ENCODE assay signal across 1 cellular context in genomic region chr15:88891540-88892254, GRCh38.
TF ChIP-seq lines count a peak whose summit lies in the region.

No MANE protein-coding gene starts in this region.

TF ChIP-seq in K562, 482 proteins besides CTCF, POLR2A, EP300 and RAD21 (continued from another document):
- TF ChIP-seq MBD1 (CRISPR knock-in tag; IDR thresholded peaks at IDR 0.05) (no peak), MAFG (tag; conservative IDR thresholded peaks at IDR 0.05) (peak; percentile 22; the same call in 1 of the 2 replicates), RBM25 (IDR thresholded peaks at IDR 0.05; ENCODE audit: low read depth, low read length, severe bottlenecking) (peak; percentile 69), IFI16 (CRISPR knock-in tag; IDR thresholded peaks at IDR 0.05) (no peak), ZNF316 (IDR thresholded peaks at IDR 0.05) (peak; percentile 72), KDM1A (IDR thresholded peaks at IDR 0.05) (peak in 1 of 2 experiments; percentile 24; a peak in 1 of 4 replicates), NFIC (IDR thresholded peaks at IDR 0.05) (peak; percentile 89), SMAD1 (IDR thresholded peaks at IDR 0.05; ENCODE audit: low read depth, low read length, partially characterized antibody) (no peak), ESRRA (IDR thresholded peaks at IDR 0.05; ENCODE audit: borderline replicate concordance, low read depth) (0 out of 2 replicates have a peak, but pooled peaks have one; percentile 42), NELFE (IDR thresholded peaks at IDR 0.05; ENCODE audit: insufficient read depth, insufficient read length) (no peak), CHD2 (IDR thresholded peaks at IDR 0.05; ENCODE audit: low read depth, low read length) (no peak), MAZ (CRISPR knock-in tag; conservative IDR thresholded peaks at IDR 0.05 in 1 of 2, IDR thresholded peaks at IDR 0.05 in 1 of 2) (no peak), BCOR (IDR thresholded peaks at IDR 0.05) (peak; percentile 82), NFIX (CRISPR knock-in tag; IDR thresholded peaks at IDR 0.05; ENCODE audit: low read depth) (peak; percentile 31; the same call in 1 of the 2 replicates), C11orf30 (IDR thresholded peaks at IDR 0.05; ENCODE audit: low read depth) (peak; percentile 58), MAFF (IDR thresholded peaks at IDR 0.05; ENCODE audit: low read length) (0 out of 2 replicates have a peak, but pooled peaks have one; percentile 22)
- TF ChIP-seq, protein P1, sequence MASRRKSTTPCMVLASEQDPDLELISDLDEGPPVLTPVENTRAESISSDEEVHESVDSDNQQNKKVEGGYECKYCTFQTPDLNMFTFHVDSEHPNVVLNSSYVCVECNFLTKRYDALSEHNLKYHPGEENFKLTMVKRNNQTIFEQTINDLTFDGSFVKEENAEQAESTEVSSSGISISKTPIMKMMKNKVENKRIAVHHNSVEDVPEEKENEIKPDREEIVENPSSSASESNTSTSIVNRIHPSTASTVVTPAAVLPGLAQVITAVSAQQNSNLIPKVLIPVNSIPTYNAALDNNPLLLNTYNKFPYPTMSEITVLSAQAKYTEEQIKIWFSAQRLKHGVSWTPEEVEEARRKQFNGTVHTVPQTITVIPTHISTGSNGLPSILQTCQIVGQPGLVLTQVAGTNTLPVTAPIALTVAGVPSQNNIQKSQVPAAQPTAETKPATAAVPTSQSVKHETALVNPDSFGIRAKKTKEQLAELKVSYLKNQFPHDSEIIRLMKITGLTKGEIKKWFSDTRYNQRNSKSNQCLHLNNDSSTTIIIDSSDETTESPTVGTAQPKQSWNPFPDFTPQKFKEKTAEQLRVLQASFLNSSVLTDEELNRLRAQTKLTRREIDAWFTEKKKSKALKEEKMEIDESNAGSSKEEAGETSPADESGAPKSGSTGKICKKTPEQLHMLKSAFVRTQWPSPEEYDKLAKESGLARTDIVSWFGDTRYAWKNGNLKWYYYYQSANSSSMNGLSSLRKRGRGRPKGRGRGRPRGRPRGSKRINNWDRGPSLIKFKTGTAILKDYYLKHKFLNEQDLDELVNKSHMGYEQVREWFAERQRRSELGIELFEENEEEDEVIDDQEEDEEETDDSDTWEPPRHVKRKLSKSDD (conservative IDR thresholded peaks at IDR 0.05; ENCODE audit: low read length) = no peak
- TF ChIP-seq, protein P2, sequence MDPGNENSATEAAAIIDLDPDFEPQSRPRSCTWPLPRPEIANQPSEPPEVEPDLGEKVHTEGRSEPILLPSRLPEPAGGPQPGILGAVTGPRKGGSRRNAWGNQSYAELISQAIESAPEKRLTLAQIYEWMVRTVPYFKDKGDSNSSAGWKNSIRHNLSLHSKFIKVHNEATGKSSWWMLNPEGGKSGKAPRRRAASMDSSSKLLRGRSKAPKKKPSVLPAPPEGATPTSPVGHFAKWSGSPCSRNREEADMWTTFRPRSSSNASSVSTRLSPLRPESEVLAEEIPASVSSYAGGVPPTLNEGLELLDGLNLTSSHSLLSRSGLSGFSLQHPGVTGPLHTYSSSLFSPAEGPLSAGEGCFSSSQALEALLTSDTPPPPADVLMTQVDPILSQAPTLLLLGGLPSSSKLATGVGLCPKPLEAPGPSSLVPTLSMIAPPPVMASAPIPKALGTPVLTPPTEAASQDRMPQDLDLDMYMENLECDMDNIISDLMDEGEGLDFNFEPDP (CRISPR knock-in tag; IDR thresholded peaks at IDR 0.05) = no peak
- TF ChIP-seq, protein P3, sequence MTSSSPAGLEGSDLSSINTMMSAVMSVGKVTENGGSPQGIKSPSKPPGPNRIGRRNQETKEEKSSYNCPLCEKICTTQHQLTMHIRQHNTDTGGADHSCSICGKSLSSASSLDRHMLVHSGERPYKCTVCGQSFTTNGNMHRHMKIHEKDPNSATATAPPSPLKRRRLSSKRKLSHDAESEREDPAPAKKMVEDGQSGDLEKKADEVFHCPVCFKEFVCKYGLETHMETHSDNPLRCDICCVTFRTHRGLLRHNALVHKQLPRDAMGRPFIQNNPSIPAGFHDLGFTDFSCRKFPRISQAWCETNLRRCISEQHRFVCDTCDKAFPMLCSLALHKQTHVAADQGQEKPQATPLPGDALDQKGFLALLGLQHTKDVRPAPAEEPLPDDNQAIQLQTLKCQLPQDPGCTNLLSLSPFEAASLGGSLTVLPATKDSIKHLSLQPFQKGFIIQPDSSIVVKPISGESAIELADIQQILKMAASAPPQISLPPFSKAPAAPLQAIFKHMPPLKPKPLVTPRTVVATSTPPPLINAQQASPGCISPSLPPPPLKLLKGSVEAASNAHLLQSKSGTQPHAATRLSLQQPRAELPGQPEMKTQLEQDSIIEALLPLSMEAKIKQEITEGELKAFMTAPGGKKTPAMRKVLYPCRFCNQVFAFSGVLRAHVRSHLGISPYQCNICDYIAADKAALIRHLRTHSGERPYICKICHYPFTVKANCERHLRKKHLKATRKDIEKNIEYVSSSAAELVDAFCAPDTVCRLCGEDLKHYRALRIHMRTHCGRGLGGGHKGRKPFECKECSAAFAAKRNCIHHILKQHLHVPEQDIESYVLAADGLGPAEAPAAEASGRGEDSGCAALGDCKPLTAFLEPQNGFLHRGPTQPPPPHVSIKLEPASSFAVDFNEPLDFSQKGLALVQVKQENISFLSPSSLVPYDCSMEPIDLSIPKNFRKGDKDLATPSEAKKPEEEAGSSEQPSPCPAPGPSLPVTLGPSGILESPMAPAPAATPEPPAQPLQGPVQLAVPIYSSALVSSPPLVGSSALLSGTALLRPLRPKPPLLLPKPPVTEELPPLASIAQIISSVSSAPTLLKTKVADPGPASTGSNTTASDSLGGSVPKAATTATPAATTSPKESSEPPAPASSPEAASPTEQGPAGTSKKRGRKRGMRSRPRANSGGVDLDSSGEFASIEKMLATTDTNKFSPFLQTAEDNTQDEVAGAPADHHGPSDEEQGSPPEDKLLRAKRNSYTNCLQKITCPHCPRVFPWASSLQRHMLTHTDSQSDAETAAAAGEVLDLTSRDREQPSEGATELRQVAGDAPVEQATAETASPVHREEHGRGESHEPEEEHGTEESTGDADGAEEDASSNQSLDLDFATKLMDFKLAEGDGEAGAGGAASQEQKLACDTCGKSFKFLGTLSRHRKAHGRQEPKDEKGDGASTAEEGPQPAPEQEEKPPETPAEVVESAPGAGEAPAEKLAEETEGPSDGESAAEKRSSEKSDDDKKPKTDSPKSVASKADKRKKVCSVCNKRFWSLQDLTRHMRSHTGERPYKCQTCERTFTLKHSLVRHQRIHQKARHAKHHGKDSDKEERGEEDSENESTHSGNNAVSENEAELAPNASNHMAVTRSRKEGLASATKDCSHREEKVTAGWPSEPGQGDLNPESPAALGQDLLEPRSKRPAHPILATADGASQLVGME (CRISPR knock-in tag; IDR thresholded peaks at IDR 0.05) = no peak
TF ChIP-seq in K562: peak in this region for 11.
